ENCODE assay signal across 9 cellular contexts in genomic region chr20:21510414-21510971, GRCh38. TPM values are rescaled to one million over a fixed set of nuclear protein-coding genes. Genes with fewer than 3 reads are reported as not detected.
DNase-seq lines count a peak whose midpoint lies in the region; ATAC-seq and TF ChIP-seq lines count a peak whose summit lies in the region.
"Had no signal": no experiment of that assay in that cellular context is flagged by ENCODE, and none has a peak within 500 bp of the region (broad histone marks: within the 10 kb centered on the region; RNA-seq: fewer than 3 reads in every experiment).

No MANE protein-coding gene starts in this region.

- 3 to 6% methylated on average over 23 to 31 of the region's 43 CpGs for WGBS in GM23248 (ENCODE audit: low coverage in 1 of 2, low lambda C conversion rate in 2 of 2, missing lambda C conversion rate in 2 of 2), 2 experiments
- WGBS in spleen, 5 donors, result 1 to 3% (median 3%) methylated on average over 34 to 43 of the region's 43 CpGs

- no peak overlapping the region for H3K27ac Mint-ChIP-seq in activated T-helper 2 cell treated with anti-CD3 and anti-CD28 coated beads, Interferon-gamma antibody, Interleukin-2, Interleukin-4, amounts not matched to agents 10 μg/mL and 5 μg/mL and 100 μg/mL, durations not matched to agents 14 hours and 24 hours and 36 hours

- no peak for TF ChIP-seq POLR2A in spleen (IDR thresholded peaks at IDR 0.05)

- no peaks in the 10 kb centered on the region for H3F3A ChIP-seq in GM23248 (ENCODE audit: insufficient read depth)

- no peaks in the 10 kb centered on the region for H3K79me2 ChIP-seq in GM23248 (ENCODE audit: insufficient read depth)

- H3K9me2 ChIP-seq in GM23248 (ENCODE audit: insufficient read depth), result no peaks in the 10 kb centered on the region

- peak overlapping the region; percentile 75 for H3K4me2 ChIP-seq in GM23248 (ENCODE audit: unreplicated experiment)

- H2AFZ ChIP-seq in GM23248, result peak overlapping the region; percentile 72

- H3K9me3 Mint-ChIP-seq in activated T-helper 2 cell treated with anti-CD3 and anti-CD28 coated beads, Interferon-gamma antibody, Interleukin-2, Interleukin-4, amounts not matched to agents 10 μg/mL and 5 μg/mL and 100 μg/mL, durations not matched to agents 14 hours and 24 hours and 36 hours, result no peaks in the 10 kb centered on the region

- no peaks in the 10 kb centered on the region for H4K20me1 ChIP-seq in GM23248 (ENCODE audit: insufficient read depth)

- in situ Hi-C loops in GM23248 (cut with MboI), result no loop called here

- TF ChIP-seq CTCF in spleen (IDR thresholded peaks at IDR 0.05 in 8 of 11, conservative IDR thresholded peaks at IDR 0.05 in 3 of 11) (no peak), mucosa of descending colon (IDR thresholded peaks at IDR 0.05) (no peak)

- H3K4me1 Mint-ChIP-seq in activated T-helper 2 cell treated with anti-CD3 and anti-CD28 coated beads, Interferon-gamma antibody, Interleukin-2, Interleukin-4, amounts not matched to agents 10 μg/mL and 5 μg/mL and 100 μg/mL, durations not matched to agents 14 hours and 24 hours and 36 hours (ENCODE audit: low read depth), result peaks cover 21% of the 10 kb centered on the region

- H3K4me3 ChIP-seq in GM23248 (peak overlapping the region; percentile 68), iPS-18a (ENCODE audit: low read length) (peak overlapping the region; percentile 33), spleen (peak overlapping the region; percentile 9 to 65 (median 40)), mucosa of descending colon (no peak overlapping the region)

- H3K4me1 ChIP-seq in GM23248 (ENCODE audit: insufficient read depth), result peaks cover 3% of the 10 kb centered on the region; the same call in 1 of the 2 replicates
- peaks cover 14% of the 10 kb centered on the region for H3K4me1 ChIP-seq in iPS-18a (ENCODE audit: control insufficient read depth, low read depth, low read length)
- peaks cover 43 to 99% (median 81%) of the 10 kb centered on the region in 6 donors for H3K4me1 ChIP-seq in spleen
- peaks cover 33% of the 10 kb centered on the region for H3K4me1 ChIP-seq in mucosa of descending colon (ENCODE audit: low read depth)

- H3K27me3 Mint-ChIP-seq in activated T-helper 2 cell treated with anti-CD3 and anti-CD28 coated beads, Interferon-gamma antibody, Interleukin-2, Interleukin-4, amounts not matched to agents 10 μg/mL and 5 μg/mL and 100 μg/mL, durations not matched to agents 14 hours and 24 hours and 36 hours (ENCODE audit: low read depth), result peaks cover 67% of the 10 kb centered on the region

- intact Hi-C loops in activated T-helper 2 cell treated with anti-CD3 and anti-CD28 coated beads, Interferon-gamma antibody, Interleukin-2, Interleukin-4, amounts not matched to agents 10 μg/mL and 5 μg/mL and 100 μg/mL, durations not matched to agents 14 hours and 24 hours and 36 hours (cut with micrococcal nuclease), result no loop called here
- intact Hi-C loops in spleen (cut with DNase I; ENCODE audit: low total_unique reads) (no loop called here), mucosa of descending colon (cut with DNase I, micrococcal nuclease) (no loop called here)

- DNase-seq in GM23248, result peak; percentile 47
- DNase-seq in activated T-helper 2 cell treated with anti-CD3 and anti-CD28 coated beads, Interferon-gamma antibody, Interleukin-2, Interleukin-4, amounts not matched to agents 10 μg/mL and 5 μg/mL and 100 μg/mL, durations not matched to agents 14 hours and 24 hours and 36 hours (ENCODE audit: low spot score), result no peak
- no peak for DNase-seq in spleen
- DNase-seq in mucosa of descending colon, result no peak
- DNase-seq in DMS114 treated with DMSO at 0.1 percent for 48 hours (lab: John Stamatoyannopoulos, UW; ENCODE audit: unreplicated experiment), result no peak

- peak overlapping the region; percentile 56 for H3K4me3 Mint-ChIP-seq in activated T-helper 2 cell treated with anti-CD3 and anti-CD28 coated beads, Interferon-gamma antibody, Interleukin-2, Interleukin-4, amounts not matched to agents 10 μg/mL and 5 μg/mL and 100 μg/mL, durations not matched to agents 14 hours and 24 hours and 36 hours (ENCODE audit: low read depth)

- H3K36me3 ChIP-seq in GM23248 (ENCODE audit: low read depth), result no peaks in the 10 kb centered on the region
- no peaks in the 10 kb centered on the region for H3K36me3 ChIP-seq in iPS-18a (ENCODE audit: control insufficient read depth, low read depth, low read length)
- no peaks in the 10 kb centered on the region for H3K36me3 ChIP-seq in spleen
- no peaks in the 10 kb centered on the region for H3K36me3 ChIP-seq in mucosa of descending colon (ENCODE audit: low read depth)

- H3K27me3 ChIP-seq in GM23248 (replicated peaks; ENCODE audit: insufficient read depth) (peaks cover 82% of the 10 kb centered on the region), iPS-18a (ENCODE audit: control insufficient read depth, insufficient read depth, low read length) (peaks cover 97% of the 10 kb centered on the region), spleen (replicated peaks in 1 of 7) (peaks cover 28 to 100% (median 100%) of the 10 kb centered on the region in 7 donors)

- H3K9me3 ChIP-seq in GM23248 (ENCODE audit: low read depth), result no peaks in the 10 kb centered on the region
- peaks cover 6% of the 10 kb centered on the region for H3K9me3 ChIP-seq in iPS-18a (ENCODE audit: control insufficient read depth, low read depth, low read length)
- no peaks in the 10 kb centered on the region for H3K9me3 ChIP-seq in spleen
- H3K9me3 ChIP-seq in mucosa of descending colon, result no peaks in the 10 kb centered on the region

- ATAC-seq in HG02973 (IDR thresholded peaks at IDR 0.05; ENCODE audit: unreplicated experiment) (no peak), mucosa of descending colon (no peak), HG03039 (IDR thresholded peaks at IDR 0.05; ENCODE audit: unreplicated experiment) (no peak)

- H3K9ac ChIP-seq in GM23248 (peak overlapping the region; percentile 30), iPS-18a (ENCODE audit: low read length) (no peak overlapping the region)

- H3K27ac ChIP-seq in GM23248, result no peak overlapping the region
- no peak overlapping the region for H3K27ac ChIP-seq in iPS-18a (ENCODE audit: low read length)
- H3K27ac ChIP-seq in spleen, result no peak overlapping the region

- no peaks in the 10 kb centered on the region for H3K36me3 Mint-ChIP-seq in activated T-helper 2 cell treated with anti-CD3 and anti-CD28 coated beads, Interferon-gamma antibody, Interleukin-2, Interleukin-4, amounts not matched to agents 10 μg/mL and 5 μg/mL and 100 μg/mL, durations not matched to agents 14 hours and 24 hours and 36 hours (ENCODE audit: low read depth)

RNA-seq across cellular contexts. Expression of gene NKX2-2, which starts 3.4 kb away (rescaled TPM):
- total RNA-seq in GM23248 (2014; rRNA removed; shearing (Covaris generic)), result not detected in 2 replicates
- polyA plus RNA-seq in GM23248 (2016; fragmentation: Nextera tagmentation; extraction: Ambion mirVana), result not detected in 2 replicates
- not detected in 2 replicates for total RNA-seq in activated T-helper 2 cell treated with anti-CD3 and anti-CD28 coated beads, Interferon-gamma antibody, Interleukin-2, Interleukin-4, amounts not matched to agents 10 μg/mL and 5 μg/mL and 100 μg/mL, durations not matched to agents 14 hours and 24 hours and 36 hours
- not detected for total RNA-seq in spleen
- under 1 TPM in 1 of 3 donors, not detected in 2; 0.03 TPM for polyA plus RNA-seq in spleen
- 1 to 10 TPM in 1 of 3 donors, under 1 TPM in 2; 0.22 to 1.8 (median 0.81) TPM for total RNA-seq in mucosa of descending colon
- total RNA-seq: renal cortical epithelial cell had no signal
